ENCODE assay signal across 16 cellular contexts in the genomic region with DNA sequence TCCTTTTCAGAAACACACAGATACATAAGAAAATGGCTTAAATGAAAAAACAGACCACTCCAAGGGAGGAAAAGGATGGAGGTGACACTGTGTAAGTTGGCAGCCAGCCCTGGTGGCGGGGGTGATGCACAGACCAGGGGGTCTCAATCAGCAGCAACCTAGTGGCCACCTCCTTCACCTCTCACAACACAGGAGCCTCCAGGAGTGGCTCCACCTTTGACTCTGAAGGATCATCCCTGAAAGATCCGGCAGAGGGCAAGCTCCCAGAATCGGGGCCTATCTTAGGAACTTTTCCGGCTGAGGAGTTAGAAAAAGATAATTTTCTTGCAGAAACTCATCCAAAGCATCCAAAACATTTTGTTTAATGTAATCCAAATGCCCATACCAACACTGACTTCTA.
"Had no signal": no experiment of that assay in that cellular context is flagged by ENCODE, and none has a peak within 500 bp of the region (broad histone marks: within the 10 kb centered on the region; RNA-seq: fewer than 3 reads in every experiment).

No MANE protein-coding gene starts in this region.

- H3K9me3 ChIP-seq: breast epithelium, Peyer's patch had no signal

- H3K36me3 ChIP-seq: breast epithelium, Peyer's patch had no signal

- DNase-seq: activated B cell treated with CpG ODN at 0.5 μM for 24 hours; activated CD4-positive, alpha-beta T cell treated with anti-CD3 and anti-CD28 coated beads for 1 hour; activated CD4-positive, alpha-beta T cell treated with anti-CD3 and anti-CD28 coated beads, Interleukin-2, amount 10 ng/mL, durations not matched to agents 24 days and 14 days; activated CD4-positive, alpha-beta T cell treated with anti-CD3 and anti-CD28 coated beads, Interleukin-2, amount 50 U/mL, for 48 hours; activated CD8-positive, alpha-beta memory T cell treated with anti-CD3 and anti-CD28 coated beads, Interleukin-2, amount 10 ng/mL, durations not matched to agents 7 days and 5 days; activated effector memory CD4-positive, alpha-beta T cell treated with Interleukin-2 at 50 U/mL for 16 hours; activated naive CD4-positive, alpha-beta T cell; activated T-cell treated with anti-CD3 and anti-CD28 coated beads, Interleukin-2, amount 50 U/mL, for 24 hours; aorta; central memory CD4-positive, alpha-beta T cell; Karpas-422; NCI-H187; Peyer's patch; T-helper 17 cell; T-helper 9 cell had no signal

- H3K27me3 ChIP-seq: breast epithelium, Peyer's patch had no signal

- H3K4me1 ChIP-seq: breast epithelium, Peyer's patch had no signal

- H3K4me3 ChIP-seq: breast epithelium, Peyer's patch had no signal

- H3K27ac ChIP-seq: breast epithelium, Peyer's patch had no signal

- ATAC-seq: activated CD8-positive, alpha-beta memory T cell treated with anti-CD3 and anti-CD28 coated beads, Interleukin-2, amount 10 ng/mL, durations not matched to agents 7 days and 5 days; T-helper 17 cell had no signal
